8 cellular contexts compared by ENCODE assay signal in genomic region chr2:70977605-70978205, GRCh38. TPM values are rescaled to one million over a fixed set of nuclear protein-coding genes. Genes with fewer than 3 reads are reported as not detected.
DNase-seq lines count a peak whose midpoint lies in the region; ATAC-seq, FAIRE-seq and TF ChIP-seq lines count a peak whose summit lies in the region.

No MANE protein-coding gene starts in this region.

- FAIRE-seq in bronchial epithelial cell (lab: Jason Lieb, UNC) = no peak

- TF ChIP-seq EP300 in suprapubic skin (IDR thresholded peaks at IDR 0.05) = no peak

- WGBS in suprapubic skin = 18% methylated on average over 14 of the region's 14 CpGs

- peak; percentile 29 for DNase-seq in activated CD4-positive, alpha-beta T cell treated with anti-CD3 and anti-CD28 coated beads for 4 hours
- no peak for DNase-seq in activated CD4-positive, alpha-beta T cell treated with anti-CD3 and anti-CD28 coated beads, Interleukin-2, amount 50 U/mL, for 1 hour
- peak; percentile 40 for DNase-seq in NCI-H774 (lab: John Stamatoyannopoulos, UW)
- DNase-seq in bronchial epithelial cell (ENCODE audit: low read depth) = peak; percentile 88
- peak; percentile 47 for DNase-seq in left lobe of liver (ENCODE audit: low spot score)
- DNase-seq in suprapubic skin (ENCODE audit: low spot score in 2 of 2) = peak in 1 of 2 donors; percentile 81
- no peak for DNase-seq in nucleus accumbens (lab: John Stamatoyannopoulos, UW)
- DNase-seq in SKM-1 treated with dmso at 0.1 percent for 144 hours (lab: John Stamatoyannopoulos, UW; ENCODE audit: unreplicated experiment) = no peak

- H3K27ac ChIP-seq in suprapubic skin = peak overlapping the region; percentile 78

- H3K9me3 ChIP-seq in suprapubic skin = no peaks in the 10 kb centered on the region

- no peaks in the 10 kb centered on the region for H3K27me3 ChIP-seq in bronchial epithelial cell (ENCODE audit: control insufficient read depth, insufficient read depth, low read length)
- no peaks in the 10 kb centered on the region for H3K27me3 ChIP-seq in suprapubic skin

- H3K36me3 ChIP-seq in bronchial epithelial cell (ENCODE audit: control insufficient read depth, insufficient read depth, low read length) = no peaks in the 10 kb centered on the region
- peaks cover under 1% of the 10 kb centered on the region for H3K36me3 ChIP-seq in suprapubic skin

- no peak for TF ChIP-seq CTCF in bronchial epithelial cell (IDR thresholded peaks at IDR 0.05; ENCODE audit: insufficient read depth, low read length, severe bottlenecking)
- no peak for TF ChIP-seq CTCF in suprapubic skin (IDR thresholded peaks at IDR 0.05)

- peak; percentile 8 for ATAC-seq in left lobe of liver

- peak overlapping the region; percentile 51 for H3K4me3 ChIP-seq in bronchial epithelial cell (ENCODE audit: low read depth, low read length)
- H3K4me3 ChIP-seq in suprapubic skin = peak overlapping the region; percentile 70

- no peak for TF ChIP-seq POLR2A in suprapubic skin (IDR thresholded peaks at IDR 0.05)

- H3K4me1 ChIP-seq in suprapubic skin = peaks cover 28% of the 10 kb centered on the region

RNA-seq across cellular contexts. Expression of gene ANKRD53, which starts 0.7 kb away (rescaled TPM):
- total RNA-seq in bronchial epithelial cell (not detected in 2 replicates), left lobe of liver (0.35 TPM), suprapubic skin (1 to 10 TPM in 2 of 4 donors, not detected in 2; 2.9 to 5.5 TPM)

RNA-seq across cellular contexts. Expression of gene TEX261, which starts 17.0 kb away (rescaled TPM):
- total RNA-seq in bronchial epithelial cell (11.1 and 14.1 TPM in 2 replicates), left lobe of liver (36.4 TPM), suprapubic skin (10 to 100 TPM; 19.7 to 31.0 (median 26.8) TPM)

RNA-seq across cellular contexts. Expression of gene ATP6V1B1, which starts 42.0 kb away (rescaled TPM):
- total RNA-seq in bronchial epithelial cell (0.64 TPM in 1 of 2 replicates, not detected in the other), left lobe of liver (not detected), suprapubic skin (10 to 100 TPM; 22.7 to 66.9 (median 39.5) TPM)

Comparison
In these comparisons a context has a peak if more than half of its experiments do, and no peak if none do; other contexts are left out.
1. DNase-seq: peak in activated CD4-positive, alpha-beta T cell treated with anti-CD3 and anti-CD28 coated beads for 4 hours (2 of 2), NCI-H774 (single experiment), bronchial epithelial cell (single experiment) and left lobe of liver (single experiment); none in activated CD4-positive, alpha-beta T cell treated with anti-CD3 and anti-CD28 coated beads, Interleukin-2, amount 50 U/mL, for 1 hour (single experiment), nucleus accumbens (0 of 56) and SKM-1 treated with dmso at 0.1 percent for 144 hours (single experiment).
2. RNA of gene ATP6V1B1, which starts 42.0 kb away (total RNA-seq): 22.7 to 66.9 TPM in suprapubic skin; 0.64 TPM in bronchial epithelial cell and not detected in left lobe of liver (single experiment); every median in the first group is over 10 times any median in the second.